ENCODE assay signal across 23 cellular contexts in the genomic region with DNA sequence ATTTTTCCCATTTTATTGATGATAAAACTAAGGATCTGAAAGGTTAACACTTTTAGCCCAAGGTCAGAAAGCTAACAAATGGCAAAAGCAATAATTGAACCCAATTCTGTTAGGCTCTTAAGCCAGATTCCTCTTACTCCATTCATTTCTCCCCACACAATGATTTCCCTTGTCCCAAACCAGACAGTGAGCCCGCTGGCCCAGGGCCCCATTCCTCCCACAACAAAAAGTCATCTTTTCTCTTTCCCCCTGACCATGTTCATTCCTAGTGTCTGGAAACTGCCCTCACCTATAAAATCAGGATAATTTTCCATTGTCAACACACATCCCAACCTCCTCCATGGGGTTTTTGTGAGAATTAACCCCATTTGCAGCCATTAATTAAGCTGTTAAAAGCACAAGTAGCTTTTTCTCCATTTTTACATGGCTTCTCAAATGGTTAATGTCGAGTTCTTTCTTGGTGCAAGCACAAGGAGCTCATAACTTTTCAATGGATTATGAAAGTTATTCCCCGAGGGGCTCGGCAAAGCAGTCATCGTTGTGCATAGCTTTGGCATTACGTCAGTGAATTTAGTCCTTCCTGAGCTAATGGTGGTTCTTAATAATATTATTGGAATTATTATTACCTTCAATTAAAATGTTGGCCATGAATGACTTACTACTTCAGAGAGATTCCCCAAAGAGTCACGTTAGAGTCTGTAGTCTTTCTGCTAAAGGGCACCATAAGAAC.
"Had no signal": no experiment of that assay in that cellular context is flagged by ENCODE, and none has a peak within 500 bp of the region (broad histone marks: within the 10 kb centered on the region; RNA-seq: fewer than 3 reads in every experiment).

No MANE protein-coding gene starts in this region.

- H3K27ac ChIP-seq: colonic mucosa, esophagus muscularis mucosa, gastrocnemius medialis, left lung, ovary, testis, tibial artery, upper lobe of right lung, uterus had no signal

- H3K9me3 ChIP-seq: colonic mucosa, esophagus muscularis mucosa, gastrocnemius medialis, left lung, ovary, testis, tibial artery, upper lobe of right lung, uterus had no signal

- FAIRE-seq: keratinocyte had no signal

- DNase-seq: colonic mucosa; effector CD8-positive, alpha-beta T cell; endodermal cell; head of caudate nucleus; left lung; naive thymus-derived CD8-positive, alpha-beta T cell; nephron progenitor cell; nucleus accumbens; ovary; retina; stimulated activated CD4-positive, alpha-beta T cell treated with anti-CD3 and anti-CD28 coated beads, Interleukin-2, amount 100 ng/mL, for 24 hours; stimulated activated CD4-positive, alpha-beta T cell treated with anti-CD3 and anti-CD28 coated beads, Interleukin-4, amount 100 ng/mL, for 24 hours; stimulated activated naive CD4-positive, alpha-beta T cell treated with Interleukin-2 at 50 U/mL for 16 hours; substantia nigra; testis; tibial artery; upper lobe of right lung; uterus had no signal

- ATAC-seq: gastrocnemius medialis; left lung; naive thymus-derived CD8-positive, alpha-beta T cell; sciatic nerve; stimulated activated effector memory CD8-positive, alpha-beta T cell treated with anti-CD3 and anti-CD28 coated beads, Interleukin-12 subunit alpha, Interleukin-12 subunit beta, amount 100 ng/mL, for 72 hours; upper lobe of right lung had no signal

- H3K27me3 ChIP-seq: colonic mucosa, esophagus muscularis mucosa, ovary, testis, upper lobe of right lung, uterus had no signal

- H3K4me1 ChIP-seq: colonic mucosa, esophagus muscularis mucosa, gastrocnemius medialis, left lung, testis, tibial artery, upper lobe of right lung, uterus had no signal

- H3K4me3 ChIP-seq: colonic mucosa, esophagus muscularis mucosa, gastrocnemius medialis, left lung, ovary, testis, tibial artery, upper lobe of right lung, uterus had no signal

- H3K36me3 ChIP-seq: colonic mucosa, esophagus muscularis mucosa, gastrocnemius medialis, left lung, ovary, tibial artery, upper lobe of right lung, uterus had no signal
